ENCODE assay signal across 8 cellular contexts in genomic region chr15:74616020-74616939, GRCh38. TPM values are rescaled to one million over a fixed set of nuclear protein-coding genes. Genes with fewer than 3 reads are reported as not detected.
A peak's percentile ranks its signal among the peaks of the same experiment; 100 is the strongest.
DNase-seq lines count a peak whose midpoint lies in the region; ATAC-seq, FAIRE-seq and TF ChIP-seq lines count a peak whose summit lies in the region.

No MANE protein-coding gene starts in this region.

- no peaks in the 10 kb centered on the region; a peak in 1 of 5 replicates for H3K27me3 ChIP-seq in K562 (ENCODE audit: control insufficient read depth in 2 of 2, insufficient read depth in 2 of 2, low read length in 2 of 2)
- no peaks in the 10 kb centered on the region for H3K27me3 ChIP-seq in small intestine (ENCODE audit: control insufficient read depth in 2 of 2, insufficient read depth in 2 of 2, low read length in 2 of 2)

- intact Hi-C loops in K562 (cut with micrococcal nuclease): loop anchor here (5.0 to 10.0 kb wide), 2 partner anchors 244 to 621 kb away; partner anchors contain the start of genes PML and STOML1

- FAIRE-seq in K562 (lab: Jason Lieb, UNC): peak; percentile 49
- FAIRE-seq in small intestine (lab: Jason Lieb, UNC): no peak

- peaks cover 12% of the 10 kb centered on the region for H3K9me1 ChIP-seq in K562 (ENCODE audit: control insufficient read depth, insufficient read depth, low read length)

- DNase-seq in HUDEP-2 (lab: John Stamatoyannopoulos, UW; ENCODE audit: unreplicated experiment in 76 of 76) (peak in 72 of 76 experiments; percentile 5 to 86 (median 66)), T-helper 9 cell (peak; percentile 73), K562 (ENCODE audit: extremely low read depth in 1 of 4, low spot score in 3 of 4) (peak; percentile 58 to 76 (median 64)), small intestine (peak; percentile 81)

- peaks cover 42% of the 10 kb centered on the region; the same call in 2 of the 3 replicates for H3K36me3 ChIP-seq in K562 (ENCODE audit: control insufficient read depth, insufficient read depth, low read length)
- H3K36me3 ChIP-seq in small intestine (ENCODE audit: control insufficient read depth in 2 of 2, insufficient read depth in 2 of 2, low read length in 2 of 2): peaks cover 4 to 8% of the 10 kb centered on the region in 2 donors

- peak; percentile 13 for ATAC-seq in K562
- no peak for ATAC-seq in HG03457 (IDR thresholded peaks at IDR 0.05; ENCODE audit: unreplicated experiment)
- no peak for ATAC-seq in GM21360 (IDR thresholded peaks at IDR 0.05; ENCODE audit: unreplicated experiment)

- peak overlapping the region; percentile 96 for H2AFZ ChIP-seq in K562 (ENCODE audit: low read depth, low read length)

- CTCF ChIA-PET in K562 (lab: Yijun Ruan, JAX; ENCODE audit: low intra/inter-chr PET ratio): interaction anchor here (0.7 kb wide), 1 partner anchor 242 kb away, joined by 3 read pairs; no protein-coding TSS in a partner anchor

- peak overlapping the region; percentile 91 to 98 for H3K9ac ChIP-seq in K562 (ENCODE audit: insufficient read depth in 1 of 2, low read depth in 2 of 2, low read length in 2 of 2)

- H4K20me1 ChIP-seq in K562 (replicated peaks; ENCODE audit: control insufficient read depth, insufficient read depth, low read length): peaks cover 52% of the 10 kb centered on the region

- TF ChIP-seq CTCF in GM12875 (IDR thresholded peaks at IDR 0.05; ENCODE audit: borderline replicate concordance, insufficient read depth, low read depth, low read length) (no peak), K562 (IDR thresholded peaks at IDR 0.05 in 2 of 3, conservative IDR thresholded peaks at IDR 0.05 in 1 of 3; ENCODE audit: insufficient read depth in 2 of 3, low read depth in 1 of 3, low read length in 3 of 3) (no peak)

- TF ChIP-seq RAD21 in K562 (CRISPR knock-in tag; conservative IDR thresholded peaks at IDR 0.05 in 1 of 2, IDR thresholded peaks at IDR 0.05 in 1 of 2): no peak

- H3K4me1 ChIP-seq in K562 (replicated peaks in 1 of 2; ENCODE audit: control insufficient read depth in 2 of 2, insufficient read depth in 2 of 2, low read length in 2 of 2) (peaks cover 15 to 48% of the 10 kb centered on the region in 2 experiments; a peak in 4 of 5 replicates), small intestine (ENCODE audit: control insufficient read depth in 2 of 2, insufficient read depth in 1 of 2, low read depth in 1 of 2, low read length in 1 of 2) (peaks cover 0 to 11% of the 10 kb centered on the region in 2 donors)

- peak overlapping the region; percentile 92 for H3K4me2 ChIP-seq in K562 (ENCODE audit: insufficient read depth, low read length)

- in situ Hi-C loops in K562 (cut with MboI): no loop called here

- peak overlapping the region; percentile 84 for H3K27ac ChIP-seq in K562 (ENCODE audit: extremely low read depth, low read depth, low read length)
- H3K27ac ChIP-seq in small intestine (ENCODE audit: low read depth in 1 of 2, low read length in 1 of 2): peak overlapping the region; percentile 96 to 98

- TF ChIP-seq POLR2A in K562 (conservative IDR thresholded peaks at IDR 0.05): no peak

- no peaks in the 10 kb centered on the region for H3K9me3 ChIP-seq in K562 (replicated peaks; ENCODE audit: control insufficient read depth, insufficient read depth, low read depth, low read length)
- H3K9me3 ChIP-seq in iPS-18c (ENCODE audit: control insufficient read depth, insufficient read depth, low read length): no peaks in the 10 kb centered on the region
- H3K9me3 ChIP-seq in small intestine (ENCODE audit: control insufficient read depth, low read depth): no peaks in the 10 kb centered on the region

- under 1% methylated on average over 35 of the region's 41 CpGs for WGBS in K562 (ENCODE audit: insufficient coverage, low coverage, missing lambda C conversion rate)
- 0 to 1% (median 0%) methylated on average over 37 to 41 of the region's 41 CpGs for WGBS in small intestine, 3 donors

- TF ChIP-seq EP300 in K562 (IDR thresholded peaks at IDR 0.05; ENCODE audit: low read length): no peak

- peaks cover 60% of the 10 kb centered on the region for H3K79me2 ChIP-seq in K562 (ENCODE audit: control insufficient read depth, insufficient read depth, low read length)

- H3K4me3 ChIP-seq in GM12875 (ENCODE audit: low read depth, low read length) (peak overlapping the region; percentile 86), K562 (peak overlapping the region; percentile 89), iPS-18c (ENCODE audit: insufficient read depth, low read depth, low read length) (peak overlapping the region; percentile 91), small intestine (ENCODE audit: low read depth in 1 of 2, low read length in 2 of 2) (peak overlapping the region; percentile 92 to 93)

- POLR2A ChIA-PET in K562 (lab: Yijun Ruan, JAX): interaction anchor here (0.6 to 9.7 kb wide), 8 partner anchors 9 to 310 kb away, joined by 3 to 111 read pairs (median 3); no protein-coding TSS in a partner anchor

- BruUV-seq in K562 (replicated peaks; lab: Mats Ljungman, UMichigan): TSS peak; percentile 62

TF ChIP-seq in K562, 482 proteins besides CTCF, POLR2A, EP300 and RAD21 (continues in another document):
- TF ChIP-seq ARID3A (IDR thresholded peaks at IDR 0.05; ENCODE audit: borderline replicate concordance, low read depth, low read length) (no peak), TCF15 (CRISPR knock-in tag; IDR thresholded peaks at IDR 0.05) (no peak), ETV5 (CRISPR knock-in tag; IDR thresholded peaks at IDR 0.05; ENCODE audit: low read depth) (peak; percentile 16)

RNA-seq across cellular contexts. Expression of gene CLK3, which starts 0.6 kb away (rescaled TPM):
- total RNA-seq in K562 (2011; cell fraction: chromatin; rRNA removed; ENCODE audit: low replicate concordance): 131 and 268 TPM in 2 replicates
- 179 and 197 TPM in 2 replicates for total RNA-seq in K562 (2011; cell fraction: nucleolus; rRNA removed)
- total RNA-seq in K562 (2011; cell fraction: nucleoplasm; rRNA removed): 114 and 129 TPM in 2 replicates
- total RNA-seq in K562 (2014; rRNA removed): 47.4 and 78.1 TPM in 2 replicates
- total RNA-seq in K562 (2014; rRNA removed; fragmentation: Illumina TruSeq; extraction: Trizol): 23.1 and 32.5 TPM in 2 replicates
- 50.5 and 51.7 TPM in 2 replicates for total RNA-seq in K562 (2015; rRNA removed; fragmentation: Illumina TruSeq; extraction: Trizol)
- 54.8 and 55.1 TPM in 2 replicates for total RNA-seq in K562 (2021)
- 63.9 and 109 TPM in 2 replicates for polyA plus RNA-seq in K562 (2011; rRNA removed)
- 79.8 and 80.4 TPM in 2 replicates for polyA plus RNA-seq in K562 (2011; cell fraction: cytosol; rRNA removed)
- 310 and 355 TPM in 2 replicates for polyA plus RNA-seq in K562 (2011; cell fraction: nucleus; rRNA removed)
- 59.3 and 60.5 TPM in 2 replicates for polyA plus RNA-seq in K562 (2012)
- polyA plus RNA-seq in K562 (2014; fragmentation: Illumina TruSeq; extraction: Trizol): 78.5 and 95.2 TPM in 2 replicates
- 1 to 10 TPM; 1.2 to 6.9 TPM for polyA plus RNA-seq in K562 (2014; fragmentation: Nextera tagmentation; extraction: Ambion mirVana)
- 50.0 and 53.7 TPM in 2 replicates for polyA plus RNA-seq in K562 (2014; rRNA removed)
- 62.7 and 70.3 TPM in 2 replicates for polyA minus RNA-seq in K562 (2011; rRNA and poly(A)+ RNA removed)
- 42.5 and 45.8 TPM in 2 replicates for polyA minus RNA-seq in K562 (2011; cell fraction: cytosol; rRNA and poly(A)+ RNA removed)
- 134 and 165 TPM in 2 replicates for polyA minus RNA-seq in K562 (2011; cell fraction: nucleus; rRNA and poly(A)+ RNA removed)
- 10 to 100 TPM; 47.8 to 84.5 (median 73.2) TPM for polyA plus RNA-seq in small intestine
